In the genomic region with DNA sequence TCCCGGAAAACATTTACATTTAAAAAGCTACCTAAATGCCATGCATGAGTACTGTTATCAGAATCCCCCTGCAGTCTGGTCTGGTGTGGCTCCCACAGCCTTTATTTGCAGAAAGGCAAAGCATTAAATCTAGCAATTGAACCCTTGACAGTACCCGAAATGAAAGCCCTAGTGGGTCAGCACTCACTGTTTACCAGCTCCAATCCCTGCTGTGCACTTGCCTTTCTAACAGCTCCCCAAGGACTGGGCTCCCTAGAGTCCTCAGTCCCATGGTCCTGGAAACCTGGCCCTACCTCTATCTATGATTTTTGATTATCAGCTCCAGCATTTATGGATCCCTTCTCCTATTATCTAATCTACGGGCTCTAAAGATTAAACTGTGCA, we compare ENCODE assay signal across 12 cellular contexts. TPM values are rescaled to one million over a fixed set of nuclear protein-coding genes. Genes with fewer than 3 reads are reported as not detected.
DNase-seq lines count a peak whose midpoint lies in the region; ATAC-seq and TF ChIP-seq lines count a peak whose summit lies in the region.
"Had no signal": no experiment of that assay in that cellular context is flagged by ENCODE, and none has a peak within 500 bp of the region (broad histone marks: within the 10 kb centered on the region; RNA-seq: fewer than 3 reads in every experiment).

No MANE protein-coding gene starts in this region.

- no peaks in the 10 kb centered on the region for H3K79me1 ChIP-seq in IMR-90 (ENCODE audit: low read depth in 1 of 2, low read length in 2 of 2)

- H3K14ac ChIP-seq in IMR-90 (replicated peaks; ENCODE audit: low read depth, low read length) = peak overlapping the region; percentile 83

- H3K36me3 Mint-ChIP-seq in naive B cell = no peaks in the 10 kb centered on the region

- peak overlapping the region; percentile 40 for H4K5ac ChIP-seq in IMR-90 (ENCODE audit: low read depth, low read length)

- H3K27ac Mint-ChIP-seq in naive B cell = peak overlapping the region; percentile 84 to 99 (median 92)

- no peaks in the 10 kb centered on the region for H3K9me3 Mint-ChIP-seq in naive B cell

- H3K9me3 ChIP-seq in AG04450 (ENCODE audit: control insufficient read depth, insufficient read depth, low read length) (no peaks in the 10 kb centered on the region), IMR-90 (ENCODE audit: control insufficient read depth, insufficient read depth, low read length) (no peaks in the 10 kb centered on the region)
- H3K9me3 ChIP-seq: gastrocnemius medialis had no signal

- peak overlapping the region; percentile 61; the same call in 1 of the 2 replicates for H3K23ac ChIP-seq in IMR-90 (ENCODE audit: low read depth, low read length)

- ATAC-seq in IMR-90 (ENCODE audit: low read depth) = no peak
- no peak for ATAC-seq in naive B cell (ENCODE audit: low read depth in 2 of 2)
- ATAC-seq in GM21447 (IDR thresholded peaks at IDR 0.05; ENCODE audit: unreplicated experiment) = no peak

- H3K4me1 Mint-ChIP-seq in naive B cell = peaks cover 46 to 50% (median 48%) of the 10 kb centered on the region in 3 donors

- H3K9me1 ChIP-seq in IMR-90 (ENCODE audit: insufficient read depth, low read length) = peaks cover 6% of the 10 kb centered on the region

- H3K36me3 ChIP-seq in IMR-90 (ENCODE audit: control insufficient read depth, insufficient read depth, low read length) (no peaks in the 10 kb centered on the region), brain microvascular endothelial cell (replicated peaks) (no peaks in the 10 kb centered on the region)
- H3K36me3 ChIP-seq: gastrocnemius medialis had no signal

- H3K27me3 Mint-ChIP-seq in naive B cell = no peaks in the 10 kb centered on the region

- no TSS peak for BruUV-seq in IMR-90 (replicated peaks; lab: Mats Ljungman, UMichigan)

- CTCF ChIA-PET in AG04450 (lab: Charles Lee) (no interaction called here), IMR-90 (lab: Yijun Ruan, JAX) (no interaction called here)

- peak overlapping the region; percentile 90; the same call in 1 of the 3 replicates for H2BK15ac ChIP-seq in IMR-90 (ENCODE audit: low read depth, low read length)

- TF ChIP-seq CTCF in AG04450 (IDR thresholded peaks at IDR 0.05; ENCODE audit: low read depth, low read length) = no peak
- TF ChIP-seq CTCF in IMR-90 (conservative IDR thresholded peaks at IDR 0.05; ENCODE audit: low read depth, low read length) = no peak
- no peak for TF ChIP-seq CTCF in brain microvascular endothelial cell (IDR thresholded peaks at IDR 0.05; ENCODE audit: low read depth, low read length, missing control alignments)

- H2BK20ac ChIP-seq in IMR-90 (ENCODE audit: low read depth, low read length) = peak overlapping the region; percentile 95

- no peak overlapping the region for H3K56ac ChIP-seq in IMR-90 (ENCODE audit: extremely low read depth, insufficient read depth, low read length)

- H3K4me3 ChIP-seq in AG04450 (ENCODE audit: low read depth, low read length) = no peak overlapping the region
- no peak overlapping the region for H3K4me3 ChIP-seq in IMR-90 (ENCODE audit: insufficient read depth, low read depth, low read length)
- H3K4me3 ChIP-seq in brain microvascular endothelial cell (ENCODE audit: low read depth, low read length) = no peak overlapping the region
- H3K4me3 ChIP-seq: gastrocnemius medialis had no signal

- H3K18ac ChIP-seq in IMR-90 (ENCODE audit: low read depth, low read length) = peak overlapping the region; percentile 62

- peak overlapping the region; percentile 93 for H2BK120ac ChIP-seq in IMR-90 (ENCODE audit: low read depth, low read length)

- dilution Hi-C loops in IMR-90 (cut with HindIII; ENCODE audit: low sequenced_read_pairs, unreplicated experiment) = no loop called here

- H2AK5ac ChIP-seq in IMR-90 (ENCODE audit: low read depth, low read length) = peak overlapping the region; percentile 90

- POLR2A ChIA-PET in AG04450 (lab: Yijun Ruan, JAX) (interaction anchor here (1.1 to 3.2 kb wide), 3 partner anchors 11 to 111 kb away, joined by 3 to 26 read pairs (median 5); a partner anchor contains a TSS), IMR-90 (lab: Charles Lee; ENCODE audit: unreplicated experiment) (no interaction called here)

- H3K27ac ChIP-seq in AG04450 (ENCODE audit: low read depth, low read length) (peak overlapping the region; percentile 80), IMR-90 (ENCODE audit: insufficient read depth, low read length) (peak overlapping the region; percentile 87; the same call in 1 of the 2 replicates), brain microvascular endothelial cell (peak overlapping the region; percentile 94)
- H3K27ac ChIP-seq: gastrocnemius medialis had no signal

- H3K27me3 ChIP-seq in AG04450 (ENCODE audit: control insufficient read depth, insufficient read depth, low read length) (no peaks in the 10 kb centered on the region), IMR-90 (ENCODE audit: control insufficient read depth, insufficient read depth, low read length) (no peaks in the 10 kb centered on the region), brain microvascular endothelial cell (replicated peaks) (no peaks in the 10 kb centered on the region)
- H3K27me3 ChIP-seq: gastrocnemius medialis had no signal

- H2AK9ac ChIP-seq in IMR-90 (replicated peaks; ENCODE audit: low read depth, low read length, poor library complexity) = no peak overlapping the region

- H3K4me1 ChIP-seq in IMR-90 (ENCODE audit: control insufficient read depth, insufficient read depth, low read length) = peaks cover 17% of the 10 kb centered on the region
- H3K4me1 ChIP-seq: gastrocnemius medialis had no signal

- DNase-seq in AG04450 (ENCODE audit: low read depth, low spot score) (no peak), IMR-90 (no peak), brain microvascular endothelial cell (no peak), naive B cell (no peak), Kasumi-1 (lab: John Stamatoyannopoulos, UW) (no peak)
- no peak for DNase-seq in activated effector memory CD4-positive, alpha-beta T cell treated with Interleukin-2 at 50 U/mL for 16 hours
- no peak for DNase-seq in activated CD4-positive, alpha-beta T cell treated with anti-CD3 and anti-CD28 coated beads, Interleukin-2, amount 50 U/mL, for 1 hour
- DNase-seq: activated CD4-positive, CD25-positive, alpha-beta regulatory T cell treated with anti-CD3 and anti-CD28 coated beads, Interleukin-2, amount 50 U/mL, for 72 hours; activated gamma-delta T cell; GOT3 had no signal

- H3K4me3 Mint-ChIP-seq in naive B cell = peak overlapping the region in 6 of 8 donors; percentile 57 to 85 (median 70)

- H3K4ac ChIP-seq in IMR-90 (ENCODE audit: low read depth, low read length) = peak overlapping the region; percentile 89

- no peak for TF ChIP-seq POLR2A in IMR-90 (IDR thresholded peaks at IDR 0.05; ENCODE audit: low read depth, low read length)

- H3K9ac ChIP-seq in IMR-90 (ENCODE audit: low read depth, low read length) = no peak overlapping the region

- TF ChIP-seq RAD21 in IMR-90 (IDR thresholded peaks at IDR 0.05; ENCODE audit: low read length) = no peak

- H4K8ac ChIP-seq in IMR-90 (ENCODE audit: low read depth in 2 of 2, low read length in 2 of 2) = peak overlapping the region; percentile 23 to 86; a peak in 3 of 4 replicates

- WGBS in IMR-90 (ENCODE audit: extremely low coverage in 2 of 2, insufficient read length in 1 of 2), 2 experiments = 83% methylated on average over 1 of the region's 3 CpGs; no CpG with 5 or more reads in 1 of the 2 experiments

- peak overlapping the region; percentile 89 for H2BK5ac ChIP-seq in IMR-90 (ENCODE audit: low read depth, low read length, poor library complexity, severe bottlenecking)

- intact Hi-C loops in IMR-90 (cut with micrococcal nuclease) = no loop called here

- in situ Hi-C loops in IMR-90 (cut with MboI; ENCODE audit: low sequenced_read_pairs) = no loop called here
- in situ Hi-C loops in brain microvascular endothelial cell (cut with HindIII; ENCODE audit: low pct_ligation_motif_present, low sequenced_read_pairs) = no loop called here

- peak overlapping the region; percentile 86 for H4K91ac ChIP-seq in IMR-90 (ENCODE audit: insufficient read depth, low read depth, low read length)

- H4K20me1 ChIP-seq in IMR-90 (ENCODE audit: insufficient read depth, low read length) = no peaks in the 10 kb centered on the region

- H2AFZ ChIP-seq in IMR-90 (replicated peaks; ENCODE audit: low read length, poor library complexity) = no peak overlapping the region

- no peak overlapping the region for H3K4me2 ChIP-seq in IMR-90 (ENCODE audit: low read depth, low read length)

TF ChIP-seq in IMR-90, 13 proteins besides CTCF, POLR2A, EP300 and RAD21:
- TF ChIP-seq, protein P1, sequence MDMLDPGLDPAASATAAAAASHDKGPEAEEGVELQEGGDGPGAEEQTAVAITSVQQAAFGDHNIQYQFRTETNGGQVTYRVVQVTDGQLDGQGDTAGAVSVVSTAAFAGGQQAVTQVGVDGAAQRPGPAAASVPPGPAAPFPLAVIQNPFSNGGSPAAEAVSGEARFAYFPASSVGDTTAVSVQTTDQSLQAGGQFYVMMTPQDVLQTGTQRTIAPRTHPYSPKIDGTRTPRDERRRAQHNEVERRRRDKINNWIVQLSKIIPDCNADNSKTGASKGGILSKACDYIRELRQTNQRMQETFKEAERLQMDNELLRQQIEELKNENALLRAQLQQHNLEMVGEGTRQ (IDR thresholded peaks at IDR 0.05; ENCODE audit: low read depth, low read length) = no peak
- TF ChIP-seq BHLHE40 (IDR thresholded peaks at IDR 0.05; ENCODE audit: low read depth, low read length) (no peak), RCOR1 (IDR thresholded peaks at IDR 0.05; ENCODE audit: insufficient replicate concordance, low read length) (no peak), FOS (IDR thresholded peaks at IDR 0.05; ENCODE audit: low read depth, low read length) (no peak), CHD1 (IDR thresholded peaks at IDR 0.05; ENCODE audit: low read depth, low read length) (no peak)

RNA-seq across cellular contexts. Expression of a gene that starts 1.9 kb away (rescaled TPM):
- polyA plus RNA-seq in AG04450 (2011; rRNA removed) (0.06 and 0.07 TPM in 2 replicates), IMR-90 (2012; rRNA removed) (not detected in 2 replicates), naive B cell (ENCODE audit: low read depth in 6 of 6) (1 to 10 TPM in 3 of 6 donors, under 1 TPM in 3; 0.06 to 1.9 (median 0.89) TPM)
- polyA minus RNA-seq in AG04450 (2011; rRNA and poly(A)+ RNA removed) = 0.09 and 0.30 TPM in 2 replicates
- total RNA-seq in IMR-90 (2012; rRNA removed) = under 0.01 TPM in 2 replicates
- polyA plus RNA-seq in IMR-90 (2012; cell fraction: cytosol; rRNA removed) = not detected in 2 replicates
- 0.01 TPM in 1 of 2 replicates, not detected in the other for polyA plus RNA-seq in IMR-90 (2012; cell fraction: nucleus; rRNA removed; ENCODE audit: low replicate concordance)
- total RNA-seq: gastrocnemius medialis had no signal
